ENCODE assay signal across 20 cellular contexts in genomic region chr3:103511891-103512290, GRCh38.
DNase-seq lines count a peak whose midpoint lies in the region; ATAC-seq, FAIRE-seq and TF ChIP-seq lines count a peak whose summit lies in the region.
"Had no signal": no experiment of that assay in that cellular context is flagged by ENCODE, and none has a peak within 500 bp of the region (broad histone marks: within the 10 kb centered on the region; RNA-seq: fewer than 3 reads in every experiment).

No MANE protein-coding gene starts in this region.

- intact Hi-C loops in pancreas (cut with DNase I), result no loop called here

- H3K36me3 ChIP-seq in pancreas, result no peaks in the 10 kb centered on the region
- H3K36me3 ChIP-seq: MG63 had no signal

- DNase-seq in pancreas (no peak), iPS-NIHi7 (ENCODE audit: extremely low spot score) (no peak)
- DNase-seq: CD4-positive, alpha-beta T cell; DND-41; GDM1; H7; MG63; NCI-H1105 treated with DMSO at 0.1 percent for 48 hours; NCI-H187; NCI-H446; NCI-H748 treated with DMSO at 0.1 percent for 48 hours; SK-N-SH; T-helper 1 cell had no signal

- no peaks in the 10 kb centered on the region for H3K9me3 ChIP-seq in pancreas
- H3K9me3 ChIP-seq: MG63, SK-N-SH had no signal

- no peak for TF ChIP-seq CTCF in pancreas (IDR thresholded peaks at IDR 0.05)

- no peak overlapping the region for H3K27ac ChIP-seq in pancreas

- H3K4me1 ChIP-seq in pancreas, result peaks cover 0 to 5% (median 3%) of the 10 kb centered on the region in 3 donors

- FAIRE-seq in pancreas (lab: Jason Lieb, UNC), result no peak
- FAIRE-seq: D721Med, HepG2 had no signal

- 49 to 52% methylated on average over 1 of the region's 1 CpG for WGBS in pancreas, 2 donors

- no peaks in the 10 kb centered on the region for H3K27me3 ChIP-seq in pancreas
- H3K27me3 ChIP-seq: MG63 had no signal

- ATAC-seq in GM18517 (IDR thresholded peaks at IDR 0.05; ENCODE audit: unreplicated experiment) (peak; percentile 44), GM21381 (IDR thresholded peaks at IDR 0.05; ENCODE audit: unreplicated experiment) (peak; percentile 55), HG03457 (IDR thresholded peaks at IDR 0.05; ENCODE audit: unreplicated experiment) (peak; percentile 70), pancreas (peak; percentile 55 to 81 (median 72)), GM21360 (IDR thresholded peaks at IDR 0.05; ENCODE audit: unreplicated experiment) (no peak), GM19324 (IDR thresholded peaks at IDR 0.05; ENCODE audit: low FRiP score, unreplicated experiment) (no peak)
- ATAC-seq: HepG2 had no signal

- no peak overlapping the region for H3K4me3 ChIP-seq in pancreas
- H3K4me3 ChIP-seq: MG63 had no signal

Comparison
In these comparisons a context has a peak if more than half of its experiments do, and no peak if none do; other contexts are left out.
1. ATAC-seq: peak in GM18517 (single experiment), GM21381 (single experiment), HG03457 (single experiment) and pancreas (4 of 4); none in GM21360 (single experiment) and GM19324 (single experiment).